ENCODE assay signal across 1 cellular context in the genomic region with DNA sequence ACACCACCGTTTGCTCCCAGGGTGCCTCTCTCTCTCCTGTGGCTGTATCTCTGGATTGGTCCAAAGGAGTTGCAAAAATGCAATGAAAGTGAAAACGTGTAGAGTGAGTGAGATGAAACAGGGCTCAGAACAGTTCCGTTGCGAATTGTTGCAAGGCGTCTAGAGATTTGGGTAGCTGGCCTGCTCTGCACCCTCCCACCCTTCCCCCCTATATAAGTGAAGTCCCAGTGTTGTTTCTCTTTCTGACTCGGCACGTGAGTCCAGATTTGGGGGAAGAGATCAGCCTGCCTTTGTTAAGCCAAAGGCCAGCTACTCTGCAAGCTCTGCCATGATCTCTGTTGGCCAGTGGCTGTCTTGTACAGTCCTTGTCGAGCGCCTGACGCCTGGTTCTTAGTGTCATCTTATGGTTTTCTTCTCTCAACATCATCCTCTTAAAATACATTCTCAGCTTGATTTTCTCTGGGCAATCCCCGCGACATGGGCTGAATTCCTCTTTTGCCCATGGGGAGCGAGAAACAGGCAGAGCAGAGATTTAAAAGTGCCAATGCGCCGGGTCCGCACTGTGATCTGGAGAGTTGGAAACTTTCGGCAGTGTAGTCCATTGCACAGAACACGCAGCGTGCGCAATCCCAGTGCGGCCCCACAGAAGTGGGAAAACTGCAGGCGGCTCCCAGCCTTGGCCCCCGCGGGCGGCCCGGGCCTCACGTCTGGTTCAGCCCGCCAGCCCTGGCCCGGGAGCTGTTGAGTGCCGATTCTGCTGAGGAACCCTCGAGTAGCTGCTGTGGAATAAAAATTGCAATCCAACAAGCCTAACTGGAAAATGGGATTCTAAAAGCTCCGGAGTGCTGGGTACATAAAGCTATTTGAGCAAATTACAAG.
A peak's percentile ranks its signal among the peaks of the same experiment; 100 is the strongest.
TF ChIP-seq lines count a peak whose summit lies in the region.

No MANE protein-coding gene starts in this region.

TF ChIP-seq in IMR-90, 13 proteins besides CTCF, POLR2A, EP300 and RAD21:
- TF ChIP-seq BHLHE40 (IDR thresholded peaks at IDR 0.05; ENCODE audit: low read depth, low read length) (peak; percentile 87), MAFK (IDR thresholded peaks at IDR 0.05; ENCODE audit: low read depth, low read length) (no peak), RFX5 (IDR thresholded peaks at IDR 0.05; ENCODE audit: low read depth, low read length) (no peak), MAZ (IDR thresholded peaks at IDR 0.05; ENCODE audit: borderline replicate concordance, low read depth, low read length) (no peak)
